ENCODE assay signal across 26 cellular contexts in genomic region chr9:99027414-99027813, GRCh38.
"Had no signal": no experiment of that assay in that cellular context is flagged by ENCODE, and none has a peak within 500 bp of the region (broad histone marks: within the 10 kb centered on the region; RNA-seq: fewer than 3 reads in every experiment).

No MANE protein-coding gene starts in this region.

- DNase-seq: effector memory CD8-positive, alpha-beta T cell; esophagus squamous epithelium; foreskin fibroblast; glutamatergic neuron; immature natural killer cell; kidney; left colon; left ventricle myocardium superior; mesenchymal stem cell; midbrain; occipital lobe; pancreas; right lobe of liver; stimulated activated CD4-positive, alpha-beta T cell treated with anti-CD3 and anti-CD28 coated beads, Interleukin-4, amount 100 ng/mL, for 1 hour; stimulated activated CD8-positive, alpha-beta memory T cell treated with anti-CD3 and anti-CD28 coated beads, Interleukin-4, amount 100 ng/mL, for 48 hours; stimulated activated naive CD8-positive, alpha-beta T cell treated with anti-CD3 and anti-CD28 coated beads, Interleukin-15, Interleukin-2, amounts not matched to agents 100 U/mL and 50 U/mL, for 24 hours; thyroid gland; uterus had no signal

- H3K36me3 Mint-ChIP-seq: stimulated activated effector memory CD8-positive, alpha-beta T cell treated with anti-CD3 and anti-CD28 coated beads, Interleukin-12 subunit alpha, Interleukin-12 subunit beta, amount 100 ng/mL, for 72 hours; type B pancreatic cell had no signal

- H3K36me3 ChIP-seq: pancreas, right lobe of liver, thyroid gland, uterus had no signal

- H3K4me3 ChIP-seq: esophagus squamous epithelium, gastroesophageal sphincter, lung, pancreas, right lobe of liver, suprapubic skin, thyroid gland, uterus had no signal

- H3K4me1 ChIP-seq: pancreas, right lobe of liver, suprapubic skin, uterus had no signal

- H3K27ac ChIP-seq: esophagus squamous epithelium, pancreas, right lobe of liver, suprapubic skin, thyroid gland, uterus had no signal

- H3K9me3 Mint-ChIP-seq: dendritic cell treated with granulocyte-macrophage colony-stimulating factor and Interleukin-4, amounts not matched to agents 40 ng/mL and 50 ng/mL, for 4 days; effector memory CD8-positive, alpha-beta T cell; immature natural killer cell; nephron; stimulated activated effector memory CD8-positive, alpha-beta T cell treated with anti-CD3 and anti-CD28 coated beads, Interleukin-12 subunit alpha, Interleukin-12 subunit beta, amount 100 ng/mL, for 72 hours had no signal

- H3K27me3 ChIP-seq: esophagus squamous epithelium, gastroesophageal sphincter, pancreas, right lobe of liver, suprapubic skin, thyroid gland, uterus had no signal

- H3K4me3 Mint-ChIP-seq: dendritic cell treated with granulocyte-macrophage colony-stimulating factor and Interleukin-4, amounts not matched to agents 40 ng/mL and 50 ng/mL, for 4 days; effector memory CD8-positive, alpha-beta T cell; immature natural killer cell; nephron; stimulated activated effector memory CD8-positive, alpha-beta T cell treated with anti-CD3 and anti-CD28 coated beads, Interleukin-12 subunit alpha, Interleukin-12 subunit beta, amount 100 ng/mL, for 72 hours; type B pancreatic cell had no signal

- ATAC-seq: effector memory CD8-positive, alpha-beta T cell; gastroesophageal sphincter; left colon; left ventricle myocardium superior; pancreas; right lobe of liver; stimulated activated effector memory CD8-positive, alpha-beta T cell treated with anti-CD3 and anti-CD28 coated beads, Interleukin-12 subunit alpha, Interleukin-12 subunit beta, amount 100 ng/mL, for 72 hours; stimulated activated naive CD8-positive, alpha-beta T cell treated with anti-CD3 and anti-CD28 coated beads, Interleukin-15, Interleukin-2, amounts not matched to agents 100 U/mL and 50 U/mL, for 24 hours had no signal

- H3K9me3 ChIP-seq: esophagus squamous epithelium, gastroesophageal sphincter, pancreas, right lobe of liver, suprapubic skin, thyroid gland, uterus had no signal

- H3K27ac Mint-ChIP-seq: dendritic cell treated with granulocyte-macrophage colony-stimulating factor and Interleukin-4, amounts not matched to agents 40 ng/mL and 50 ng/mL, for 4 days; immature natural killer cell; nephron; progenitor cell of endocrine pancreas; type B pancreatic cell had no signal
